ENCODE assay signal across 8 cellular contexts in the genomic region with DNA sequence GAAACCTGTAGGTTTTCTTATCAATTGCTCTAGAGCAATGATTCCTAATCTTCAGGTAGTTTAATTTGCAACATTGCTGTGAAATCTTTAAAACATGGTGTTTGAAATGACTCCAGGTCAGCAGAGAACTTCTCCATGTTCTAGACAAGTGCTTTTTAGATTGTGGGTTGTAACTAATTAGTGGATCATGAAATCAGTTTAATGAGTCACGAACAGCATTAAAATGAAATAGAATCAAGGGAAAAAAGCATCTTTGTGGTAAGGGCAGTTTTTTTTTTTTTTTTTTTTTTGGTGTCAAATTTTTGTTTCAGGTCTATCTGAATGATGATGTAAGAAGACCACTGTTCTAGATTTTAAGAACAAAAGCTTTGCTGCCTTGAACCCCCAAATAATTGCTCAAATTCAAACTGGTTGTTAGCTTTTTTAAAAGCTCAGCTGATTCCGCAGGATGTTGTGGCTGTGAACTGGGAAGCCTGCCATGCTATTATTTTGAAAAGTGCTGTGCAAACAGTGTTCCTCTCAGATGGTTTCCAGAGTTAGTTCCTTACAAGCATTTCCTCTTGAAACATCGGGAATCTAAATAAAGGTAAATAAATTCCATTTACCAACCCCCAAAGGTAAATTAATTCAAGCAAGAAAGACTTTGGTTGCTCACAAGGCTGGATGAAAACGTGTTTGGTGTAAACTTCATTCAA. TPM values are rescaled to one million over a fixed set of nuclear protein-coding genes. Genes with fewer than 3 reads are reported as not detected.
DNase-seq lines count a peak whose midpoint lies in the region; ATAC-seq and TF ChIP-seq lines count a peak whose summit lies in the region.

No MANE protein-coding gene starts in this region.

- H3K27me3 ChIP-seq in aorta (ENCODE audit: control insufficient read depth in 1 of 2, insufficient read depth in 2 of 2, low read length in 1 of 2): no peaks in the 10 kb centered on the region

- peak overlapping the region in 1 of 2 donors; percentile 24 for H3K27ac ChIP-seq in aorta (ENCODE audit: low read depth in 1 of 2, low read length in 2 of 2)

- 9 to 16% methylated on average over 4 of the region's 4 CpGs for whole genome bisulfite sequencing in aorta, 2 donors

- intact Hi-C loops in aorta (cut with DNase I): no loop called here

- TF ChIP-seq CTCF in choroid plexus epithelial cell (conservative IDR thresholded peaks at IDR 0.05; ENCODE audit: low read depth, low read length): no peak

- DNase-seq in AML-193 (lab: John Stamatoyannopoulos, UW): peak; percentile 17 to 29
- DNase-seq in NCI-H146 treated with DMSO at 0.1 percent for 48 hours (lab: John Stamatoyannopoulos, UW; ENCODE audit: unreplicated experiment): peak; percentile 64
- DNase-seq in choroid plexus epithelial cell (ENCODE audit: low read depth): peak; percentile 82
- peak; percentile 82 for DNase-seq in medulla oblongata (ENCODE audit: extremely low spot score)
- DNase-seq in aorta: peak in 1 of 2 donors; percentile 54
- DNase-seq in HK-2 (ENCODE audit: unreplicated experiment): no peak

- H3K9me3 ChIP-seq in aorta (ENCODE audit: control insufficient read depth, low read length): no peaks in the 10 kb centered on the region

- no peaks in the 10 kb centered on the region for H3K36me3 ChIP-seq in aorta (ENCODE audit: control insufficient read depth in 1 of 2, insufficient read depth in 2 of 2, low read length in 1 of 2)

- peaks cover 0 to 4% of the 10 kb centered on the region in 2 donors for H3K4me1 ChIP-seq in aorta (ENCODE audit: control insufficient read depth in 1 of 2, insufficient read depth in 2 of 2, low read length in 2 of 2)

- ATAC-seq in aorta (ENCODE audit: low FRiP score) (peak; percentile 72), GM18909 (IDR thresholded peaks at IDR 0.05; ENCODE audit: poor library complexity, unreplicated experiment) (no peak), GM18907 (IDR thresholded peaks at IDR 0.05; ENCODE audit: unreplicated experiment) (no peak)

- H3K4me3 ChIP-seq in choroid plexus epithelial cell (ENCODE audit: low read depth, low read length) (no peak overlapping the region), aorta (ENCODE audit: low read length in 2 of 2) (no peak overlapping the region)

RNA-seq across cellular contexts. Expression of a gene that starts 13.1 kb away (rescaled TPM):
- 100 to 1,000 TPM in 1 of 2 donors, 10 to 100 TPM in 1; 34.1 to 294 TPM for total RNA-seq in aorta
- 100 to 1,000 TPM; 108 to 126 TPM for polyA plus RNA-seq in aorta
